ENCODE assay signal across 31 cellular contexts in the genomic region with DNA sequence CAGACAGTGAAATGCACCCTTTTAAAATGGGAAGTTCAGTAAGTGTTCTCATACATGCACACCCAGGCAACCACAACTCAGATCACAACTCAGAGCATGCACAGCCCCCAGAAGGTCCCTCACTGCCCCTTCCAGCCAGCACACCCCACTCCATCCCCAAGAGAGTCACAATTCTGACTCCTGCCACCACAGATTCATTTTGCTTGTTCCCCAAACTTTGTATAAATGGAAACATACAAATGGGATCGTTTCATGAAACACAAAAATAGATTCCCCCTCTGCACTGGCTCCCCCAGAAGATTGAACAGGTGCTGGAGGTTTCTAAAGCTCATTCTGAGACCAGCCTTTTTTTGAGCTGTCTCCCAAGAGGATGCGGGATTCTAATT. TPM values are rescaled to one million over a fixed set of nuclear protein-coding genes. Genes with fewer than 3 reads are reported as not detected.
A peak's percentile ranks its signal among the peaks of the same experiment; 100 is the strongest.
DNase-seq lines count a peak whose midpoint lies in the region; ATAC-seq, FAIRE-seq and TF ChIP-seq lines count a peak whose summit lies in the region.
"Had no signal": no experiment of that assay in that cellular context is flagged by ENCODE, and none has a peak within 500 bp of the region (broad histone marks: within the 10 kb centered on the region; RNA-seq: fewer than 3 reads in every experiment).

No MANE protein-coding gene starts in this region.

- H3K4me1 Mint-ChIP-seq in activated T-cell treated with anti-CD3 and anti-CD28 coated beads, Interleukin-2, amount 50 U/mL, for 24 hours (ENCODE audit: low read depth) = peaks cover 15% of the 10 kb centered on the region

- WGBS in GM12878 (ENCODE audit: insufficient coverage, insufficient replicate concordance, low lambda C conversion rate, missing lambda C conversion rate) = 0% methylated on average over 2 of the region's 2 CpGs
- WGBS in gastroesophageal sphincter (ENCODE audit: low coverage in 1 of 2), 2 donors = 82% methylated on average over 2 of the region's 2 CpGs; no CpG with 5 or more reads in 1 of the 2 donors

- TF ChIP-seq EP300 in GM12878 (IDR thresholded peaks at IDR 0.05; ENCODE audit: borderline replicate concordance in 1 of 2, control insufficient read depth in 1 of 2, low read depth in 2 of 2, low read length in 2 of 2) (peak; percentile 60 to 86; a peak in 3 of 4 replicates), gastroesophageal sphincter (IDR thresholded peaks at IDR 0.05) (no peak)

- H3K9me3 ChIP-seq in Karpas-422 (ENCODE audit: low read length) = no peaks in the 10 kb centered on the region
- H3K9me3 ChIP-seq in GM12878 (replicated peaks; ENCODE audit: control insufficient read depth, insufficient read depth, low read length) = no peaks in the 10 kb centered on the region
- H3K9me3 ChIP-seq in A673 (ENCODE audit: low read depth, low read length, poor library complexity, severe bottlenecking) = no peaks in the 10 kb centered on the region
- no peaks in the 10 kb centered on the region for H3K9me3 ChIP-seq in gastrocnemius medialis
- no peaks in the 10 kb centered on the region for H3K9me3 ChIP-seq in gastroesophageal sphincter
- H3K9me3 ChIP-seq: neutrophil, thyroid gland had no signal

- H3K9ac ChIP-seq in Karpas-422 (ENCODE audit: low read length) = no peak overlapping the region
- peak overlapping the region; percentile 72 for H3K9ac ChIP-seq in GM12878 (ENCODE audit: control insufficient read depth, insufficient read depth, low read length)

- H3K4me3 Mint-ChIP-seq in activated T-cell treated with anti-CD3 and anti-CD28 coated beads, Interleukin-2, amount 50 U/mL, for 24 hours = no peak overlapping the region
- H3K4me3 Mint-ChIP-seq: activated CD4-positive, alpha-beta T cell treated with anti-CD3 and anti-CD28 coated beads, Interleukin-2, amount 10 ng/mL, durations not matched to agents 24 days and 14 days; activated naive CD8-positive, alpha-beta T cell treated with anti-CD3 and anti-CD28 coated beads, Interleukin-2, amount 10 ng/mL, durations not matched to agents 7 days and 5 days; stimulated activated naive CD8-positive, alpha-beta T cell treated with anti-CD3 and anti-CD28 coated beads, Interleukin-15, Interleukin-2, amounts not matched to agents 100 ng/mL and 50 ng/mL, for 24 hours had no signal

- TF ChIP-seq CTCF in GM12878 (IDR thresholded peaks at IDR 0.05 in 2 of 3, conservative IDR thresholded peaks at IDR 0.05 in 1 of 3; ENCODE audit: control insufficient read depth in 2 of 3, extremely low read depth in 1 of 3, insufficient read depth in 1 of 3, low read depth in 3 of 3, low read length in 3 of 3) (no peak), A673 (conservative IDR thresholded peaks at IDR 0.05; ENCODE audit: low read depth, low read length) (no peak), gastrocnemius medialis (IDR thresholded peaks at IDR 0.05 in 4 of 5, conservative IDR thresholded peaks at IDR 0.05 in 1 of 5) (no peak), gastroesophageal sphincter (IDR thresholded peaks at IDR 0.05) (no peak)

- POLR2A ChIA-PET in GM12878 (lab: Charles Lee) = interaction anchor here (1.8 to 21.9 kb wide), 3 partner anchors 4 to 16 kb away, joined by 6 to 656 read pairs (median 656); a partner anchor contains a TSS
- POLR2A ChIA-PET in A673 (lab: Charles Lee; ENCODE audit: low non-redundant PET) = no interaction called here

- H3K27me3 Mint-ChIP-seq in activated T-cell treated with anti-CD3 and anti-CD28 coated beads, Interleukin-2, amount 50 U/mL, for 24 hours = no peaks in the 10 kb centered on the region
- H3K27me3 Mint-ChIP-seq: stimulated activated naive CD8-positive, alpha-beta T cell treated with anti-CD3 and anti-CD28 coated beads, Interleukin-15, Interleukin-2, amounts not matched to agents 100 ng/mL and 50 ng/mL, for 24 hours had no signal

- H4K20me1 ChIP-seq in Karpas-422 (ENCODE audit: insufficient read depth, low read depth, low read length) (peaks cover 21% of the 10 kb centered on the region; the same call in 1 of the 2 replicates), GM12878 (ENCODE audit: control insufficient read depth, insufficient read depth) (no peaks in the 10 kb centered on the region)

- FAIRE-seq in GM12878 (lab: Jason Lieb, UNC) = no peak
- FAIRE-seq: islet of Langerhans, small intestine had no signal

- no peaks in the 10 kb centered on the region for H3K36me3 Mint-ChIP-seq in activated T-cell treated with anti-CD3 and anti-CD28 coated beads, Interleukin-2, amount 50 U/mL, for 24 hours (ENCODE audit: low read depth)
- H3K36me3 Mint-ChIP-seq: activated naive CD8-positive, alpha-beta T cell treated with anti-CD3 and anti-CD28 coated beads, Interleukin-2, amount 10 ng/mL, durations not matched to agents 7 days and 5 days had no signal

- H3K36me3 ChIP-seq in Karpas-422 (ENCODE audit: insufficient read depth, low read length) = no peaks in the 10 kb centered on the region
- H3K36me3 ChIP-seq in GM12878 (ENCODE audit: control insufficient read depth in 2 of 2, insufficient read depth in 2 of 2, low read length in 1 of 2) = no peaks in the 10 kb centered on the region
- H3K36me3 ChIP-seq in A673 (ENCODE audit: insufficient read depth, low read length, poor library complexity, severe bottlenecking) = no peaks in the 10 kb centered on the region
- H3K36me3 ChIP-seq in gastrocnemius medialis = no peaks in the 10 kb centered on the region
- H3K36me3 ChIP-seq in gastroesophageal sphincter = no peaks in the 10 kb centered on the region
- H3K36me3 ChIP-seq: neutrophil, thyroid gland had no signal

- intact Hi-C loops in GM12878 (cut with micrococcal nuclease; ENCODE audit: unreplicated experiment) = loop anchor here (1.0 kb wide), 2 partner anchors 11 to 13 kb away; no protein-coding TSS in a partner anchor
- intact Hi-C loops in A673 (cut with micrococcal nuclease; ENCODE audit: unreplicated experiment) = no loop called here
- intact Hi-C loops in gastrocnemius medialis (cut with DNase I; ENCODE audit: low total_unique reads) = no loop called here

- H3K9me3 Mint-ChIP-seq in activated T-cell treated with anti-CD3 and anti-CD28 coated beads, Interleukin-2, amount 50 U/mL, for 24 hours = no peaks in the 10 kb centered on the region
- H3K9me3 Mint-ChIP-seq: activated CD4-positive, alpha-beta T cell treated with anti-CD3 and anti-CD28 coated beads, Interleukin-2, amount 10 ng/mL, durations not matched to agents 24 days and 14 days; activated naive CD8-positive, alpha-beta T cell treated with anti-CD3 and anti-CD28 coated beads, Interleukin-2, amount 10 ng/mL, durations not matched to agents 7 days and 5 days; activated T-helper 2 cell treated with anti-CD3 and anti-CD28 coated beads, Interferon-gamma antibody, Interleukin-2, Interleukin-4, amounts not matched to agents 10 μg/mL and 5 μg/mL and 100 μg/mL, durations not matched to agents 14 hours and 24 hours and 36 hours; stimulated activated naive CD8-positive, alpha-beta T cell treated with anti-CD3 and anti-CD28 coated beads, Interleukin-15, Interleukin-2, amounts not matched to agents 100 ng/mL and 50 ng/mL, for 24 hours had no signal

- SMC1A ChIA-PET in GM12878 (lab: Charles Lee; ENCODE audit: uncharacterized antibody, unreplicated experiment) = interaction anchor here (0.8 to 21.7 kb wide), 7 partner anchors 3 to 59 kb away, joined by 3 to 812 read pairs (median 4); a partner anchor contains a TSS

- ATAC-seq in GM12878 (peak; percentile 26), gastrocnemius medialis (no peak), gastroesophageal sphincter (no peak)
- ATAC-seq: foreskin keratinocyte, left ventricle myocardium superior had no signal

- DNase-seq in NOMO-1 treated with DMSO at 0.1 percent for 48 hours (lab: John Stamatoyannopoulos, UW; ENCODE audit: unreplicated experiment) (peak; percentile 16), NOMO-1 (lab: John Stamatoyannopoulos, UW; ENCODE audit: unreplicated experiment in 2 of 2) (no peak), Karpas-422 (peak; percentile 85), GM12878 (ENCODE audit: low read depth, low spot score) (peak; percentile 84), A673 (ENCODE audit: low spot score) (no peak), gastrocnemius medialis (no peak)
- no peak for DNase-seq in activated T-cell treated with anti-CD3 and anti-CD28 coated beads, Interleukin-2, amount 50 U/mL, for 24 hours
- DNase-seq: activated CD4-positive, alpha-beta T cell treated with anti-CD3 and anti-CD28 coated beads, Interleukin-2, amount 10 ng/mL, durations not matched to agents 24 days and 14 days; activated naive CD8-positive, alpha-beta T cell treated with anti-CD3 and anti-CD28 coated beads, Interleukin-2, amount 10 ng/mL, durations not matched to agents 7 days and 5 days; cerebellar nuclear complex; COR-L47; erythroblast; foreskin keratinocyte; H7; hippocampal formation; Kasumi-1; left ventricle myocardium superior; NCI-H1105; NCI-H2029 treated with DMSO at 0.1 percent for 48 hours; small intestine; T-helper 2 cell; thyroid gland had no signal

- H3K4me1 ChIP-seq in Karpas-422 (ENCODE audit: low read length) (peaks cover 68% of the 10 kb centered on the region), GM12878 (ENCODE audit: control insufficient read depth, insufficient read depth, low read length) (peaks cover 70% of the 10 kb centered on the region), A673 (ENCODE audit: insufficient read depth, low read length, poor library complexity, severe bottlenecking) (peaks cover 10% of the 10 kb centered on the region), gastrocnemius medialis (no peaks in the 10 kb centered on the region), gastroesophageal sphincter (no peaks in the 10 kb centered on the region)
- H3K4me1 ChIP-seq: foreskin keratinocyte, thyroid gland had no signal

- H3K4me3 ChIP-seq in Karpas-422 (ENCODE audit: low read length) (peak overlapping the region; percentile 55), GM12878 (peak overlapping the region; percentile 29), A673 (ENCODE audit: low read depth, low read length, poor library complexity, severe bottlenecking) (no peak overlapping the region), gastrocnemius medialis (no peak overlapping the region), gastroesophageal sphincter (no peak overlapping the region)
- H3K4me3 ChIP-seq: thyroid gland had no signal

- H3K79me2 ChIP-seq in Karpas-422 (ENCODE audit: low read length) (no peaks in the 10 kb centered on the region), GM12878 (ENCODE audit: control insufficient read depth, insufficient read depth, low read length) (peaks cover 40% of the 10 kb centered on the region)

- H3K27me3 ChIP-seq in Karpas-422 (ENCODE audit: low read length) (peaks cover 3% of the 10 kb centered on the region; the same call in 1 of the 2 replicates), GM12878 (replicated peaks in 1 of 2; ENCODE audit: control insufficient read depth in 2 of 2, insufficient read depth in 2 of 2, low read length in 1 of 2) (no peaks in the 10 kb centered on the region), A673 (replicated peaks; ENCODE audit: insufficient read depth, low read depth, low read length, poor library complexity) (no peaks in the 10 kb centered on the region), gastrocnemius medialis (peaks cover 0 to 4% (median 0%) of the 10 kb centered on the region in 3 donors), gastroesophageal sphincter (peaks cover 27% of the 10 kb centered on the region)
- H3K27me3 ChIP-seq: thyroid gland had no signal

- no peak for TF ChIP-seq RAD21 in GM12878 (IDR thresholded peaks at IDR 0.05; ENCODE audit: insufficient read depth, low read depth, low read length)

- no peak overlapping the region for H3K27ac Mint-ChIP-seq in activated T-cell treated with anti-CD3 and anti-CD28 coated beads, Interleukin-2, amount 50 U/mL, for 24 hours
- H3K27ac Mint-ChIP-seq: activated CD4-positive, alpha-beta T cell treated with anti-CD3 and anti-CD28 coated beads, Interleukin-2, amount 10 ng/mL, durations not matched to agents 24 days and 14 days; activated naive CD8-positive, alpha-beta T cell treated with anti-CD3 and anti-CD28 coated beads, Interleukin-2, amount 10 ng/mL, durations not matched to agents 7 days and 5 days; activated T-helper 2 cell treated with anti-CD3 and anti-CD28 coated beads, Interferon-gamma antibody, Interleukin-2, Interleukin-4, amounts not matched to agents 10 μg/mL and 5 μg/mL and 100 μg/mL, durations not matched to agents 14 hours and 24 hours and 36 hours; stimulated activated naive CD8-positive, alpha-beta T cell treated with anti-CD3 and anti-CD28 coated beads, Interleukin-15, Interleukin-2, amounts not matched to agents 100 ng/mL and 50 ng/mL, for 24 hours had no signal

- peak overlapping the region; percentile 77 for H3K27ac ChIP-seq in Karpas-422 (ENCODE audit: low read length)
- peak overlapping the region; percentile 92 for H3K27ac ChIP-seq in GM12878 (ENCODE audit: control insufficient read depth, insufficient read depth)
- H3K27ac ChIP-seq in A673 (ENCODE audit: low read depth, low read length, poor library complexity, severe bottlenecking) = no peak overlapping the region
- H3K27ac ChIP-seq in gastrocnemius medialis = no peak overlapping the region
- no peak overlapping the region for H3K27ac ChIP-seq in gastroesophageal sphincter
- H3K27ac ChIP-seq: 22Rv1, foreskin keratinocyte, neutrophil, thyroid gland had no signal

- in situ Hi-C loops in GM12878 (cut with MboI) = loop anchor here (25.0 kb wide), 1 partner anchor 1937 kb away; no protein-coding TSS in a partner anchor
- in situ Hi-C loops in gastrocnemius medialis (cut with MboI; ENCODE audit: low sequenced_read_pairs in 4 of 4) = loop anchor here in 2 of 4 donors (10.0 to 25.0 kb wide), 3 partner anchors 60 to 662 kb away; no protein-coding TSS in a partner anchor

- no peak for TF ChIP-seq POLR2A in GM12878 (IDR thresholded peaks at IDR 0.05; ENCODE audit: low read depth, low read length)
- TF ChIP-seq POLR2A in gastrocnemius medialis (IDR thresholded peaks at IDR 0.05) = no peak
- TF ChIP-seq POLR2A in gastroesophageal sphincter (IDR thresholded peaks at IDR 0.05) = no peak

- peak overlapping the region; percentile 72 for H3K4me2 ChIP-seq in Karpas-422 (ENCODE audit: low read depth, low read length, poor library complexity, severe bottlenecking)
- H3K4me2 ChIP-seq in GM12878 (ENCODE audit: control insufficient read depth, insufficient read depth) = peak overlapping the region; percentile 52

- H3K9me2 ChIP-seq in Karpas-422 (replicated peaks; ENCODE audit: insufficient read depth, low read length) = no peaks in the 10 kb centered on the region

- no peak overlapping the region for H2AFZ ChIP-seq in Karpas-422 (ENCODE audit: low read length)
- H2AFZ ChIP-seq in GM12878 (ENCODE audit: control insufficient read depth, low read depth, low read length) = no peak overlapping the region

- RAD21 ChIA-PET in GM12878 (lab: Charles Lee; ENCODE audit: unreplicated experiment) = interaction anchor here (1.5 to 30.7 kb wide), 3 partner anchors 8 to 65 kb away, joined by 3 to 913 read pairs (median 913); a partner anchor contains a TSS

- CTCF ChIA-PET in GM12878 (lab: Yijun Ruan, JAX) = interaction anchor here (1.1 to 19.5 kb wide), 3 partner anchors 8 to 15 kb away, joined by 3 to 361 read pairs (median 72); no protein-coding TSS in a partner anchor
- CTCF ChIA-PET in A673 (lab: Charles Lee) = no interaction called here

- BruUV-seq in GM12878 (replicated peaks; lab: Mats Ljungman, UMichigan) (no TSS peak), A673 (replicated peaks; lab: Mats Ljungman, UMichigan) (no TSS peak)

RNA-seq across cellular contexts. Expression of a gene that starts 3.3 kb away (rescaled TPM):
- not detected in 2 replicates for total RNA-seq in Karpas-422 (2014; rRNA removed; shearing (Covaris generic); ENCODE audit: low replicate concordance)
- total RNA-seq in GM12878 (2013; cell fraction: nucleolus; rRNA removed) = 353 and 380 TPM in 2 replicates
- total RNA-seq in GM12878 (2014; rRNA removed) = 101 and 116 TPM in 2 replicates
- 50.4 and 53.0 TPM in 2 replicates for total RNA-seq in GM12878 (2014; rRNA removed; fragmentation: Illumina TruSeq; extraction: Trizol)
- 160 and 161 TPM in 2 replicates for total RNA-seq in GM12878 (2021)
- polyA plus RNA-seq in GM12878 (2011; ENCODE audit: low read depth) = 102 TPM
- polyA plus RNA-seq in GM12878 (2011; rRNA removed) = 45.9 and 91.3 TPM in 2 replicates
- 124 and 142 TPM in 2 replicates for polyA plus RNA-seq in GM12878 (2011; cell fraction: cytosol; rRNA removed)
- polyA plus RNA-seq in GM12878 (2011; cell fraction: nucleus; rRNA removed) = 234 and 258 TPM in 2 replicates
- polyA plus RNA-seq in GM12878 (2012) = 237 and 313 TPM in 2 replicates
- 53.0 and 141 TPM in 2 replicates for polyA plus RNA-seq in GM12878 (2014; fragmentation: Illumina TruSeq; extraction: Trizol)
- 10 to 100 TPM; 15.5 to 23.1 TPM for polyA plus RNA-seq in GM12878 (2014; fragmentation: Nextera tagmentation; extraction: Ambion mirVana)
- polyA plus RNA-seq in GM12878 (2014; rRNA removed) = 231 and 255 TPM in 2 replicates
- 100 to 1,000 TPM; 121 to 139 TPM for polyA plus RNA-seq in GM12878 (2016; fragmentation: Nextera tagmentation; extraction: Ambion mirVana)
- 123 and 202 TPM in 2 replicates for polyA minus RNA-seq in GM12878 (2011; rRNA and poly(A)+ RNA removed)
- 45.4 TPM in 2 replicates for polyA minus RNA-seq in GM12878 (2011; cell fraction: cytosol; rRNA and poly(A)+ RNA removed)
- polyA minus RNA-seq in GM12878 (2011; cell fraction: nucleus; rRNA and poly(A)+ RNA removed) = 141 and 184 TPM in 2 replicates
- total RNA-seq in A673 (2021) = not detected in 2 replicates
- not detected for total RNA-seq in gastrocnemius medialis
- under 1 TPM in 1 of 4 donors, not detected in 3; 0.81 TPM for total RNA-seq in gastroesophageal sphincter
- total RNA-seq: activated CD4-positive, alpha-beta T cell treated with anti-CD3 and anti-CD28 coated beads, Interleukin-2, amount 10 ng/mL, durations not matched to agents 24 days and 14 days; activated naive CD8-positive, alpha-beta T cell treated with anti-CD3 and anti-CD28 coated beads, Interleukin-2, amount 10 ng/mL, durations not matched to agents 7 days and 5 days; Daoy; foreskin keratinocyte; HT-29; left ventricle myocardium superior; SK-MEL-5; thyroid gland had no signal
- polyA plus RNA-seq: foreskin keratinocyte had no signal

Comparison
In these comparisons a context has a peak if more than half of its experiments do, and no peak if none do; other contexts are left out.
1. DNase-seq: peak in NOMO-1 treated with DMSO at 0.1 percent for 48 hours (single experiment), Karpas-422 (single experiment) and GM12878 (single experiment); none in NOMO-1 (0 of 2), A673 (single experiment), gastrocnemius medialis (0 of 2) and activated T-cell treated with anti-CD3 and anti-CD28 coated beads, Interleukin-2, amount 50 U/mL, for 24 hours (single experiment).
2. H3K27ac ChIP-seq: peak in Karpas-422 (single experiment) and GM12878 (single experiment); none in A673 (single experiment), gastrocnemius medialis (0 of 4) and gastroesophageal sphincter (0 of 4).
3. H3K4me3 ChIP-seq: peak in Karpas-422 (single experiment) and GM12878 (single experiment); none in A673 (single experiment), gastrocnemius medialis (0 of 4) and gastroesophageal sphincter (0 of 2).
4. RNA of a gene that starts 3.3 kb away (total RNA-seq): 50.4 to 380 TPM in GM12878; not detected in Karpas-422, not detected in A673, not detected in gastrocnemius medialis and 0.81 TPM in gastroesophageal sphincter; every median in the first group is over 10 times any median in the second.